Comparison of ENCODE assay signal across 8 cellular contexts in genomic region chr7:155298288-155298833, GRCh38. TPM values are rescaled to one million over a fixed set of nuclear protein-coding genes. Genes with fewer than 3 reads are reported as not detected.
DNase-seq lines count a peak whose midpoint lies in the region; TF ChIP-seq lines count a peak whose summit lies in the region.

No MANE protein-coding gene starts in this region.

- peak; percentile 76 for DNase-seq in activated effector memory CD4-positive, alpha-beta T cell treated with anti-CD3 and anti-CD28 coated beads, Interleukin-2, amount 50 U/mL, for 16 hours
- DNase-seq in activated effector memory CD4-positive, alpha-beta T cell treated with Interleukin-2 at 50 U/mL for 16 hours: no peak
- DNase-seq in astrocyte of the cerebellum (ENCODE audit: low read depth) (no peak), kidney epithelial cell (ENCODE audit: low read depth) (no peak), NCI-H446 treated with DMSO at 0.1 percent for 48 hours (lab: John Stamatoyannopoulos, UW) (no peak), NCI-H2227 (lab: John Stamatoyannopoulos, UW; ENCODE audit: unreplicated experiment) (no peak)

- H3K4me1 ChIP-seq in HUES64 (ENCODE audit: insufficient read depth, low read length) (peaks cover 23% of the 10 kb centered on the region), thymus (ENCODE audit: control insufficient read depth, insufficient read depth, low read length) (peaks cover 24% of the 10 kb centered on the region)

- peak overlapping the region; percentile 68 for H3K4me3 ChIP-seq in HUES64 (ENCODE audit: low read length)
- H3K4me3 ChIP-seq in astrocyte of the cerebellum (ENCODE audit: low read depth, low read length): peak overlapping the region; percentile 82
- H3K4me3 ChIP-seq in kidney epithelial cell (ENCODE audit: low read depth, low read length): peak overlapping the region; percentile 85
- H3K4me3 ChIP-seq in thymus (ENCODE audit: low read length): peak overlapping the region; percentile 66

- peak overlapping the region; percentile 66 for H3K9ac ChIP-seq in HUES64 (ENCODE audit: low read depth, low read length)

- peak overlapping the region; percentile 59 for H3K27ac ChIP-seq in HUES64 (ENCODE audit: low read depth, low read length)
- peak overlapping the region; percentile 93 for H3K27ac ChIP-seq in thymus (ENCODE audit: low read depth)

- in situ Hi-C loops in astrocyte of the cerebellum (cut with HindIII; ENCODE audit: low sequenced_read_pairs): no loop called here

- H3K36me3 ChIP-seq in HUES64 (ENCODE audit: insufficient read depth, low read length): peaks cover 41% of the 10 kb centered on the region
- H3K36me3 ChIP-seq in kidney epithelial cell (ENCODE audit: control insufficient read depth, insufficient read depth, low read length): peaks cover 1% of the 10 kb centered on the region
- H3K36me3 ChIP-seq in thymus (ENCODE audit: control insufficient read depth, insufficient read depth): peaks cover 12% of the 10 kb centered on the region

- H3K27me3 ChIP-seq in HUES64 (ENCODE audit: insufficient read depth, low read length): no peaks in the 10 kb centered on the region
- no peaks in the 10 kb centered on the region for H3K27me3 ChIP-seq in kidney epithelial cell (ENCODE audit: control insufficient read depth, insufficient read depth, low read length)
- no peaks in the 10 kb centered on the region for H3K27me3 ChIP-seq in thymus (ENCODE audit: control insufficient read depth, insufficient read depth)

- no peaks in the 10 kb centered on the region for H3K9me3 ChIP-seq in HUES64 (ENCODE audit: insufficient read depth, low read depth, low read length)
- no peaks in the 10 kb centered on the region for H3K9me3 ChIP-seq in thymus (ENCODE audit: control insufficient read depth)

- WGBS in HUES64: under 1% methylated on average over 34 of the region's 34 CpGs
- under 1% methylated on average over 34 of the region's 34 CpGs for WGBS in thymus

- no peak for TF ChIP-seq CTCF in astrocyte of the cerebellum (IDR thresholded peaks at IDR 0.05; ENCODE audit: low read depth, low read length, missing control alignments)
- TF ChIP-seq CTCF in kidney epithelial cell (IDR thresholded peaks at IDR 0.05; ENCODE audit: insufficient read depth, low read length, poor library complexity, severe bottlenecking): no peak

RNA-seq across cellular contexts. Expression of gene INSIG1, which starts 0.7 kb away (rescaled TPM):
- 60.7 TPM for polyA plus RNA-seq in HUES64 (2013, experiment 1 of 2)
- 68.7 TPM for polyA plus RNA-seq in HUES64 (2013, experiment 2 of 2)
- total RNA-seq in kidney epithelial cell: 302 and 327 TPM in 2 replicates
- 37.1 TPM for polyA plus RNA-seq in thymus
